15 cellular contexts compared by ENCODE assay signal in genomic region chr12:50642755-50643154, GRCh38.
DNase-seq lines count a peak whose midpoint lies in the region; ATAC-seq and TF ChIP-seq lines count a peak whose summit lies in the region.
"Had no signal": no experiment of that assay in that cellular context is flagged by ENCODE, and none has a peak within 500 bp of the region (broad histone marks: within the 10 kb centered on the region; RNA-seq: fewer than 3 reads in every experiment).

No MANE protein-coding gene starts in this region.

- TF ChIP-seq CTCF in prostate gland (IDR thresholded peaks at IDR 0.05) = peak in 1 of 4 experiments; percentile 32

- intact Hi-C loops in prostate gland (cut with DNase I) = no loop called here

- no peaks in the 10 kb centered on the region for H3K9me3 ChIP-seq in prostate gland
- H3K9me3 ChIP-seq: SK-N-SH had no signal

- 44% methylated on average over 5 of the region's 5 CpGs for WGBS in prostate gland

- H3K36me3 ChIP-seq in prostate gland = no peaks in the 10 kb centered on the region

- no peak overlapping the region for H3K4me3 Mint-ChIP-seq in effector memory CD8-positive, alpha-beta T cell
- H3K4me3 Mint-ChIP-seq: activated naive CD8-positive, alpha-beta T cell; memory B cell; neural crest cell had no signal

- peaks cover 0 to 7% of the 10 kb centered on the region in 2 donors for H3K4me1 Mint-ChIP-seq in effector memory CD8-positive, alpha-beta T cell (ENCODE audit: low read depth in 2 of 2)

- no peak for ATAC-seq in effector memory CD8-positive, alpha-beta T cell (replicated peaks)

- no peak for TF ChIP-seq POLR2A in prostate gland (IDR thresholded peaks at IDR 0.05)

- peaks cover 2% of the 10 kb centered on the region for H3K4me1 ChIP-seq in prostate gland (replicated peaks)

- H3K27ac ChIP-seq in prostate gland = no peak overlapping the region

- H3K27me3 ChIP-seq in prostate gland (replicated peaks; ENCODE audit: insufficient read depth) = no peaks in the 10 kb centered on the region

- DNase-seq in HPDE6-E6E7 (ENCODE audit: extremely low spot score) (peak; percentile 79), NCI-H2171 treated with DMSO at 0.1 percent for 48 hours (lab: John Stamatoyannopoulos, UW) (peak; percentile 84), prostate gland (ENCODE audit: low spot score) (peak; percentile 44), NCI-H1092 (lab: John Stamatoyannopoulos, UW) (no peak), mesenteric fat pad (ENCODE audit: low spot score) (no peak)
- no peak for DNase-seq in effector memory CD8-positive, alpha-beta T cell
- no peak for DNase-seq in stimulated activated CD4-positive, alpha-beta T cell treated with anti-CD3 and anti-CD28 coated beads, Interleukin-15, amount 100 ng/mL, for 24 hours
- DNase-seq: activated CD4-positive, alpha-beta T cell treated with anti-CD3 and anti-CD28 coated beads, Interleukin-2, amount 50 U/mL, for 4 hours; activated T-cell treated with anti-CD3 and anti-CD28 coated beads, Interleukin-2, amount 50 U/mL, for 48 hours; DMS153; NCI-H2081; SK-N-SH had no signal

- H3K4me3 ChIP-seq in prostate gland = no peak overlapping the region

- no peaks in the 10 kb centered on the region for H3K9me3 Mint-ChIP-seq in effector memory CD8-positive, alpha-beta T cell
- H3K9me3 Mint-ChIP-seq: memory B cell, neural crest cell had no signal

- H3K27ac Mint-ChIP-seq in effector memory CD8-positive, alpha-beta T cell = peak overlapping the region; percentile 54 to 59
- H3K27ac Mint-ChIP-seq: activated naive CD8-positive, alpha-beta T cell; memory B cell had no signal

- H3K27me3 Mint-ChIP-seq in effector memory CD8-positive, alpha-beta T cell = no peaks in the 10 kb centered on the region
- H3K27me3 Mint-ChIP-seq: activated naive CD8-positive, alpha-beta T cell; memory B cell had no signal

- H3K36me3 Mint-ChIP-seq in effector memory CD8-positive, alpha-beta T cell (ENCODE audit: insufficient read depth) = peaks cover 11% of the 10 kb centered on the region

Comparison
In these comparisons a context has a peak if more than half of its experiments do, and no peak if none do; other contexts are left out.
1. DNase-seq: peak in HPDE6-E6E7 (single experiment), NCI-H2171 treated with DMSO at 0.1 percent for 48 hours (single experiment) and prostate gland (single experiment); none in effector memory CD8-positive, alpha-beta T cell (0 of 3), NCI-H1092 (single experiment), stimulated activated CD4-positive, alpha-beta T cell treated with anti-CD3 and anti-CD28 coated beads, Interleukin-15, amount 100 ng/mL, for 24 hours (single experiment) and mesenteric fat pad (single experiment).